In genomic region chr7:105520620-105521019, GRCh38 we compare ENCODE assay signal across 8 cellular contexts. TPM values are rescaled to one million over a fixed set of nuclear protein-coding genes. Genes with fewer than 3 reads are reported as not detected.
DNase-seq lines count a peak whose midpoint lies in the region; ATAC-seq and TF ChIP-seq lines count a peak whose summit lies in the region.
"Not testable (repeated sequence)": the region's sequence is repeated elsewhere in the genome, so short reads cannot be mapped to it uniquely, and the experiment has no call there.

No MANE protein-coding gene starts in this region.

- H3K9me3 Mint-ChIP-seq in CD14-positive monocyte; HFFc6; activated T-helper 1 cell treated with anti-CD3 and anti-CD28 coated beads, Interleukin-12 subunit alpha, Interleukin-12 subunit beta, Interleukin-2, Interleukin-4 antibody, amounts not matched to agents 30 ng/mL and 10 ng/mL and 1 ng/mL, durations not matched to agents 14 hours and 24 hours and 36 hours; central memory CD8-positive, alpha-beta T cell; neural crest cell: not testable (repeated sequence)

- H3K4me3 Mint-ChIP-seq in CD14-positive monocyte (peak overlapping the region; percentile 31 to 62), HFFc6 (peak overlapping the region; percentile 98), neural crest cell (peak overlapping the region; percentile 98)
- H3K4me3 Mint-ChIP-seq in activated T-helper 1 cell treated with anti-CD3 and anti-CD28 coated beads, Interleukin-12 subunit alpha, Interleukin-12 subunit beta, Interleukin-2, Interleukin-4 antibody, amounts not matched to agents 30 ng/mL and 10 ng/mL and 1 ng/mL, durations not matched to agents 14 hours and 24 hours and 36 hours: peak overlapping the region; percentile 68
- peak overlapping the region; percentile 95 for H3K4me3 Mint-ChIP-seq in central memory CD8-positive, alpha-beta T cell

- peak overlapping the region; percentile 95 for H3K4me3 ChIP-seq in iPS-18a (ENCODE audit: low read length)
- H3K4me3 ChIP-seq in suprapubic skin: peak overlapping the region; percentile 84

- not testable (repeated sequence) for H3K4me1 ChIP-seq in iPS-18a (ENCODE audit: control insufficient read depth, low read depth, low read length)
- peaks cover 17% of the 10 kb centered on the region for H3K4me1 ChIP-seq in suprapubic skin

- DNase-seq in CD14-positive monocyte (ENCODE audit: low spot score); HFFc6; activated T-helper 1 cell treated with anti-CD3 and anti-CD28 coated beads, Interleukin-12 subunit alpha, Interleukin-12 subunit beta, Interleukin-2, Interleukin-4 antibody, amounts not matched to agents 30 ng/mL and 10 ng/mL and 1 ng/mL, durations not matched to agents 14 hours and 24 hours and 36 hours (ENCODE audit: low spot score); central memory CD8-positive, alpha-beta T cell (ENCODE audit: low spot score in 2 of 2); neural crest cell (ENCODE audit: low read depth, low spot score); suprapubic skin (ENCODE audit: low spot score in 2 of 2): not testable (repeated sequence)
- DNase-seq in RKO (ENCODE audit: low spot score): peak; percentile 29

- TF ChIP-seq POLR2A in suprapubic skin (IDR thresholded peaks at IDR 0.05): not testable (repeated sequence)

- H3K4me1 Mint-ChIP-seq in CD14-positive monocyte: peaks cover 24% of the 10 kb centered on the region
- H3K4me1 Mint-ChIP-seq in HFFc6 (ENCODE audit: low read depth): peaks cover 13% of the 10 kb centered on the region
- peaks cover 14% of the 10 kb centered on the region for H3K4me1 Mint-ChIP-seq in activated T-helper 1 cell treated with anti-CD3 and anti-CD28 coated beads, Interleukin-12 subunit alpha, Interleukin-12 subunit beta, Interleukin-2, Interleukin-4 antibody, amounts not matched to agents 30 ng/mL and 10 ng/mL and 1 ng/mL, durations not matched to agents 14 hours and 24 hours and 36 hours (ENCODE audit: low read depth)
- H3K4me1 Mint-ChIP-seq in central memory CD8-positive, alpha-beta T cell: not testable (repeated sequence)
- peaks cover 22% of the 10 kb centered on the region for H3K4me1 Mint-ChIP-seq in neural crest cell

- not testable (repeated sequence) for TF ChIP-seq CTCF in CD14-positive monocyte (IDR thresholded peaks at IDR 0.05); HFFc6 (IDR thresholded peaks at IDR 0.05); neural crest cell (conservative IDR thresholded peaks at IDR 0.05); suprapubic skin (IDR thresholded peaks at IDR 0.05)

- H3K27me3 ChIP-seq in iPS-18a (ENCODE audit: control insufficient read depth, insufficient read depth, low read length); suprapubic skin: not testable (repeated sequence)

- ATAC-seq in central memory CD8-positive, alpha-beta T cell (replicated peaks; ENCODE audit: extremely low read depth, poor library complexity, severe bottlenecking): not testable (repeated sequence)

- WGBS in suprapubic skin: 89% methylated on average over 7 of the region's 7 CpGs

- H3K9me3 ChIP-seq in iPS-18a (ENCODE audit: control insufficient read depth, low read depth, low read length); suprapubic skin: not testable (repeated sequence)

- not testable (repeated sequence) for H3K27ac Mint-ChIP-seq in CD14-positive monocyte; activated T-helper 1 cell treated with anti-CD3 and anti-CD28 coated beads, Interleukin-12 subunit alpha, Interleukin-12 subunit beta, Interleukin-2, Interleukin-4 antibody, amounts not matched to agents 30 ng/mL and 10 ng/mL and 1 ng/mL, durations not matched to agents 14 hours and 24 hours and 36 hours; central memory CD8-positive, alpha-beta T cell (ENCODE audit: low read depth); neural crest cell (ENCODE audit: unreplicated experiment)
- H3K27ac Mint-ChIP-seq in HFFc6: peak overlapping the region; percentile 31; the same call in 1 of the 2 replicates

- not testable (repeated sequence) for H3K27ac ChIP-seq in iPS-18a (ENCODE audit: low read length); suprapubic skin

- H3K9ac ChIP-seq in iPS-18a (ENCODE audit: low read length): peak overlapping the region; percentile 96

- not testable (repeated sequence) for H3K36me3 ChIP-seq in iPS-18a (ENCODE audit: control insufficient read depth, low read depth, low read length); suprapubic skin

- H3K27me3 Mint-ChIP-seq in CD14-positive monocyte (ENCODE audit: low read depth in 3 of 3); HFFc6 (ENCODE audit: insufficient read depth); activated T-helper 1 cell treated with anti-CD3 and anti-CD28 coated beads, Interleukin-12 subunit alpha, Interleukin-12 subunit beta, Interleukin-2, Interleukin-4 antibody, amounts not matched to agents 30 ng/mL and 10 ng/mL and 1 ng/mL, durations not matched to agents 14 hours and 24 hours and 36 hours (ENCODE audit: insufficient read depth); central memory CD8-positive, alpha-beta T cell; neural crest cell (ENCODE audit: low read depth): not testable (repeated sequence)

- H3K36me3 Mint-ChIP-seq in CD14-positive monocyte; activated T-helper 1 cell treated with anti-CD3 and anti-CD28 coated beads, Interleukin-12 subunit alpha, Interleukin-12 subunit beta, Interleukin-2, Interleukin-4 antibody, amounts not matched to agents 30 ng/mL and 10 ng/mL and 1 ng/mL, durations not matched to agents 14 hours and 24 hours and 36 hours (ENCODE audit: low read depth); central memory CD8-positive, alpha-beta T cell (ENCODE audit: insufficient read depth); neural crest cell (ENCODE audit: low read depth): not testable (repeated sequence)
- peaks cover 12% of the 10 kb centered on the region for H3K36me3 Mint-ChIP-seq in HFFc6 (ENCODE audit: low read depth)

- not testable (repeated sequence) for TF ChIP-seq EP300 in suprapubic skin (IDR thresholded peaks at IDR 0.05)

- intact Hi-C loops in CD14-positive monocyte (cut with micrococcal nuclease): not testable (repeated sequence)
- intact Hi-C loops in activated T-helper 1 cell treated with anti-CD3 and anti-CD28 coated beads, Interleukin-12 subunit alpha, Interleukin-12 subunit beta, Interleukin-2, Interleukin-4 antibody, amounts not matched to agents 30 ng/mL and 10 ng/mL and 1 ng/mL, durations not matched to agents 14 hours and 24 hours and 36 hours (cut with micrococcal nuclease): loop anchor here (5.0 kb wide), 1 partner anchor 157 kb away; no protein-coding TSS in a partner anchor

RNA-seq across cellular contexts. Expression of gene PUS7, which starts 1.5 kb away (rescaled TPM):
- 1 to 10 TPM; 1.3 to 1.6 TPM for polyA plus RNA-seq in CD14-positive monocyte
- total RNA-seq in HFFc6 (2021; fragmentation: NEBNext Ultra II Directional; extraction: Animal tissue kit (Norgen Biotek cat#: 25700)): 10 to 100 TPM; 15.1 to 19.6 (median 17.3) TPM
- 47.8 and 50.7 TPM in 2 replicates for total RNA-seq in activated T-helper 1 cell treated with anti-CD3 and anti-CD28 coated beads, Interleukin-12 subunit alpha, Interleukin-12 subunit beta, Interleukin-2, Interleukin-4 antibody, amounts not matched to agents 30 ng/mL and 10 ng/mL and 1 ng/mL, durations not matched to agents 14 hours and 24 hours and 36 hours
- total RNA-seq in neural crest cell (38.0 and 44.0 TPM in 2 replicates), suprapubic skin (10 to 100 TPM; 17.0 to 22.1 (median 19.6) TPM)

RNA-seq across cellular contexts. Expression of gene RINT1, which starts 11.4 kb away (rescaled TPM):
- polyA plus RNA-seq in CD14-positive monocyte: 1 to 10 TPM; 3.2 to 5.2 TPM
- total RNA-seq in HFFc6 (2021; fragmentation: NEBNext Ultra II Directional; extraction: Animal tissue kit (Norgen Biotek cat#: 25700)): 10 to 100 TPM; 21.3 to 26.5 (median 22.4) TPM
- 21.9 and 32.5 TPM in 2 replicates for total RNA-seq in activated T-helper 1 cell treated with anti-CD3 and anti-CD28 coated beads, Interleukin-12 subunit alpha, Interleukin-12 subunit beta, Interleukin-2, Interleukin-4 antibody, amounts not matched to agents 30 ng/mL and 10 ng/mL and 1 ng/mL, durations not matched to agents 14 hours and 24 hours and 36 hours
- 18.8 and 21.5 TPM in 2 replicates for total RNA-seq in neural crest cell
- total RNA-seq in suprapubic skin: 10 to 100 TPM; 12.9 to 39.5 (median 17.4) TPM

Comparison
In these comparisons a context has a peak if more than half of its experiments do, and no peak if none do; other contexts are left out.
1. H3K4me3 Mint-ChIP-seq: peak in every context shown above with its lines; median percentile 98 in HFFc6; 98 in neural crest cell; 95 in central memory CD8-positive, alpha-beta T cell; 68 in activated T-helper 1 cell treated with anti-CD3 and anti-CD28 coated beads, Interleukin-12 subunit alpha, Interleukin-12 subunit beta, Interleukin-2, Interleukin-4 antibody, amounts not matched to agents 30 ng/mL and 10 ng/mL and 1 ng/mL, durations not matched to agents 14 hours and 24 hours and 36 hours; 46 in CD14-positive monocyte.